In genomic region chr22:23020659-23021293, GRCh38 we compare ENCODE assay signal across 19 cellular contexts.
"Had no signal": no experiment of that assay in that cellular context is flagged by ENCODE, and none has a peak within 500 bp of the region (broad histone marks: within the 10 kb centered on the region; RNA-seq: fewer than 3 reads in every experiment).

No MANE protein-coding gene starts in this region.

- H3K27ac Mint-ChIP-seq: effector memory CD8-positive, alpha-beta T cell; natural killer cell had no signal

- H3K9me3 ChIP-seq: colonic mucosa, esophagus muscularis mucosa, gastrocnemius medialis, suprapubic skin, tibial artery, upper lobe of right lung, vagina had no signal

- H3K4me1 Mint-ChIP-seq: neural crest cell had no signal

- H3K36me3 ChIP-seq: colonic mucosa, esophagus muscularis mucosa, gastrocnemius medialis, right atrium auricular region, suprapubic skin, tibial artery, upper lobe of right lung, vagina had no signal

- H3K4me3 Mint-ChIP-seq: effector memory CD8-positive, alpha-beta T cell; natural killer cell; neural crest cell had no signal

- H3K4me3 ChIP-seq: colonic mucosa, esophagus muscularis mucosa, gastrocnemius medialis, right atrium auricular region, suprapubic skin, tibial artery, upper lobe of right lung, vagina had no signal

- H3K36me3 Mint-ChIP-seq: natural killer cell had no signal

- H3K4me1 ChIP-seq: colonic mucosa, esophagus muscularis mucosa, gastrocnemius medialis, right atrium auricular region, suprapubic skin, tibial artery, upper lobe of right lung, vagina had no signal

- DNase-seq: colonic mucosa; effector memory CD8-positive, alpha-beta T cell; gastrocnemius medialis; islet precursor cell; mammary epithelial cell; natural killer cell; posterior cingulate gyrus; small intestine; stimulated activated CD4-positive, alpha-beta T cell treated with anti-CD3 and anti-CD28 coated beads, Interleukin-12 subunit alpha, Interleukin-12 subunit beta, amount 100 ng/mL, for 4 hours; stimulated activated naive CD8-positive, alpha-beta T cell treated with anti-CD3 and anti-CD28 coated beads, Interleukin-15, Interleukin-2, amounts not matched to agents 100 U/mL and 50 U/mL, for 24 hours; tibial artery; upper lobe of right lung had no signal

- H3K27me3 ChIP-seq: colonic mucosa, esophagus muscularis mucosa, gastrocnemius medialis, right atrium auricular region, tibial artery, upper lobe of right lung, vagina had no signal

- H3K27ac ChIP-seq: colonic mucosa, epithelial cell of prostate, esophagus muscularis mucosa, gastrocnemius medialis, right atrium auricular region, suprapubic skin, tibial artery, upper lobe of right lung, vagina had no signal

- H3K9me3 Mint-ChIP-seq: effector memory CD8-positive, alpha-beta T cell had no signal

- FAIRE-seq: small intestine had no signal

- ATAC-seq: effector memory CD8-positive, alpha-beta T cell; gastrocnemius medialis; left lobe of liver; natural killer cell; stimulated activated naive CD8-positive, alpha-beta T cell treated with anti-CD3 and anti-CD28 coated beads, Interleukin-15, Interleukin-2, amounts not matched to agents 100 U/mL and 50 U/mL, for 24 hours; upper lobe of right lung had no signal
